29 cellular contexts compared by ENCODE assay signal in the genomic region with DNA sequence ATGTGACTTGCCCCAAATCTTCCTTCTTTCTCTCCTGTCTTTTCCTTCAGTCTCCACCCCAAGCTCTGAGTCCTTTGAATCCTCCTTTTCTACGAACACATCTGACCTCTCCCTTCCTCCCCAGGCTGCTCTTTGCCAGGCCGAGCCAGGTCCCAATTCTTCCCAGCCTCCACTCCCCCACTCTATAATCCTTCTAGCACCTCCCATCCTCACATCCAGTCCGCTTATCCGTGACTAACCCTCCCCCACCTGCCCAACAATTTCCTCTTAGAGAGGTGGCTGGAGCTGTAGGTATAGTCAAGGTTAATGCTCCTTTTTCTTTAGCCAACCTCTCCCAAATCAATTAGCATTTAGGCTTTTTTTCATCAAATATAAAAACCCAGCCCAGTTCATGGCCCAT. TPM values are rescaled to one million over a fixed set of nuclear protein-coding genes. Genes with fewer than 3 reads are reported as not detected.
"Had no signal": no experiment of that assay in that cellular context is flagged by ENCODE, and none has a peak within 500 bp of the region (broad histone marks: within the 10 kb centered on the region; RNA-seq: fewer than 3 reads in every experiment).

No MANE protein-coding gene starts in this region.

- H3K27me3 Mint-ChIP-seq: activated B cell treated with CpG ODN at 0.5 μM for 24 hours; activated naive CD4-positive, alpha-beta T cell treated with anti-CD3 and anti-CD28 coated beads, Interleukin-2, amount 50 U/mL, for 24 hours; activated T-cell treated with anti-CD3 and anti-CD28 coated beads, Interleukin-2, amount 50 U/mL, for 24 hours had no signal

- H3K27ac Mint-ChIP-seq: activated B cell treated with CpG ODN at 0.5 μM for 24 hours; activated CD4-positive, alpha-beta T cell treated with anti-CD3 and anti-CD28 coated beads, Interleukin-2, amount 10 ng/mL, durations not matched to agents 24 days and 14 days; activated CD8-positive, alpha-beta memory T cell treated with anti-CD3 and anti-CD28 coated beads, Interleukin-2, amount 10 ng/mL, durations not matched to agents 7 days and 5 days; activated naive CD4-positive, alpha-beta T cell treated with anti-CD3 and anti-CD28 coated beads, Interleukin-2, amount 50 U/mL, for 24 hours; activated T-cell treated with anti-CD3 and anti-CD28 coated beads, Interleukin-2, amount 50 U/mL, for 24 hours; activated T-helper 1 cell treated with anti-CD3 and anti-CD28 coated beads, Interleukin-12 subunit alpha, Interleukin-12 subunit beta, Interleukin-2, Interleukin-4 antibody, amounts not matched to agents 30 ng/mL and 10 ng/mL and 1 ng/mL, durations not matched to agents 14 hours and 24 hours and 36 hours; T-helper 1 cell treated with Interleukin-12 subunit alpha and Interleukin-12 subunit beta and Interleukin-4 antibody, amounts not matched to agents 30 μg/mL and 1 μg/mL, for 36 hours had no signal

- H3K9me3 Mint-ChIP-seq: activated B cell treated with CpG ODN at 0.5 μM for 24 hours; activated CD4-positive, alpha-beta T cell treated with anti-CD3 and anti-CD28 coated beads, Interleukin-2, amount 10 ng/mL, durations not matched to agents 24 days and 14 days; activated naive CD4-positive, alpha-beta T cell treated with anti-CD3 and anti-CD28 coated beads, Interleukin-2, amount 50 U/mL, for 24 hours; activated T-cell treated with anti-CD3 and anti-CD28 coated beads, Interleukin-2, amount 50 U/mL, for 24 hours; activated T-helper 1 cell treated with anti-CD3 and anti-CD28 coated beads, Interleukin-12 subunit alpha, Interleukin-12 subunit beta, Interleukin-2, Interleukin-4 antibody, amounts not matched to agents 30 ng/mL and 10 ng/mL and 1 ng/mL, durations not matched to agents 14 hours and 24 hours and 36 hours; T-helper 1 cell treated with Interleukin-12 subunit alpha and Interleukin-12 subunit beta and Interleukin-4 antibody, amounts not matched to agents 30 μg/mL and 1 μg/mL, for 36 hours had no signal

- DNase-seq: activated B cell treated with CpG ODN at 0.5 μM for 24 hours; activated CD4-positive, alpha-beta T cell treated with anti-CD3 and anti-CD28 coated beads for 1 hour; activated CD4-positive, alpha-beta T cell treated with anti-CD3 and anti-CD28 coated beads, Interleukin-2, amount 10 ng/mL, durations not matched to agents 24 days and 14 days; activated CD4-positive, alpha-beta T cell treated with anti-CD3 and anti-CD28 coated beads, Interleukin-2, amount 50 U/mL, for 48 hours; activated CD8-positive, alpha-beta memory T cell treated with anti-CD3 and anti-CD28 coated beads, Interleukin-2, amount 10 ng/mL, durations not matched to agents 7 days and 5 days; activated effector memory CD4-positive, alpha-beta T cell treated with Interleukin-2 at 50 U/mL for 16 hours; activated naive CD4-positive, alpha-beta T cell; activated T-cell treated with anti-CD3 and anti-CD28 coated beads, Interleukin-2, amount 50 U/mL, for 24 hours; body of pancreas; central memory CD4-positive, alpha-beta T cell; Kasumi-1; KBM-7; NCI-H1105 treated with DMSO at 0.1 percent for 48 hours; NCI-H1436 treated with DMSO at 0.1 percent for 48 hours; NCI-H187; NCI-H2081; NCI-H2227 treated with DMSO at 0.1 percent for 48 hours; NCI-H446 treated with DMSO at 0.1 percent for 48 hours; NCI-H524 treated with DMSO at 0.1 percent for 48 hours; NCI-H748 treated with DMSO at 0.1 percent for 48 hours; NK-92 treated with Interleukin-12 subunit alpha and Interleukin-12 subunit beta, amount 100 ng/mL, for 24 hours; PC-3; SHP77 treated with DMSO at 0.1 percent for 48 hours had no signal

- ATAC-seq: activated CD8-positive, alpha-beta memory T cell treated with anti-CD3 and anti-CD28 coated beads, Interleukin-2, amount 10 ng/mL, durations not matched to agents 7 days and 5 days; body of pancreas; PC-3 had no signal

- FAIRE-seq: bronchial epithelial cell had no signal

- H3K27ac ChIP-seq: ascending aorta, body of pancreas had no signal

- H3K36me3 Mint-ChIP-seq: activated CD8-positive, alpha-beta memory T cell treated with anti-CD3 and anti-CD28 coated beads, Interleukin-2, amount 10 ng/mL, durations not matched to agents 7 days and 5 days; activated naive CD4-positive, alpha-beta T cell treated with anti-CD3 and anti-CD28 coated beads, Interleukin-2, amount 50 U/mL, for 24 hours had no signal

- H3K4me1 ChIP-seq: ascending aorta had no signal

- H3K4me3 Mint-ChIP-seq: activated B cell treated with CpG ODN at 0.5 μM for 24 hours; activated CD4-positive, alpha-beta T cell treated with anti-CD3 and anti-CD28 coated beads, Interleukin-2, amount 10 ng/mL, durations not matched to agents 24 days and 14 days; activated CD8-positive, alpha-beta memory T cell treated with anti-CD3 and anti-CD28 coated beads, Interleukin-2, amount 10 ng/mL, durations not matched to agents 7 days and 5 days; activated naive CD4-positive, alpha-beta T cell treated with anti-CD3 and anti-CD28 coated beads, Interleukin-2, amount 50 U/mL, for 24 hours; activated T-cell treated with anti-CD3 and anti-CD28 coated beads, Interleukin-2, amount 50 U/mL, for 24 hours; activated T-helper 1 cell treated with anti-CD3 and anti-CD28 coated beads, Interleukin-12 subunit alpha, Interleukin-12 subunit beta, Interleukin-2, Interleukin-4 antibody, amounts not matched to agents 30 ng/mL and 10 ng/mL and 1 ng/mL, durations not matched to agents 14 hours and 24 hours and 36 hours; T-helper 1 cell treated with Interleukin-12 subunit alpha and Interleukin-12 subunit beta and Interleukin-4 antibody, amounts not matched to agents 30 μg/mL and 1 μg/mL, for 36 hours had no signal

- H3K4me3 ChIP-seq: ascending aorta, body of pancreas had no signal

- H3K36me3 ChIP-seq: ascending aorta had no signal

- H3K27me3 ChIP-seq: ascending aorta, body of pancreas had no signal

- H3K9me3 ChIP-seq: ascending aorta, body of pancreas had no signal

- H3K4me1 Mint-ChIP-seq: activated B cell treated with CpG ODN at 0.5 μM for 24 hours; activated CD4-positive, alpha-beta T cell treated with anti-CD3 and anti-CD28 coated beads, Interleukin-2, amount 10 ng/mL, durations not matched to agents 24 days and 14 days; activated CD8-positive, alpha-beta memory T cell treated with anti-CD3 and anti-CD28 coated beads, Interleukin-2, amount 10 ng/mL, durations not matched to agents 7 days and 5 days; activated naive CD4-positive, alpha-beta T cell treated with anti-CD3 and anti-CD28 coated beads, Interleukin-2, amount 50 U/mL, for 24 hours had no signal

RNA-seq across cellular contexts. Expression of a gene that starts 9.5 kb away (rescaled TPM):
- total RNA-seq: ascending aorta, PC-3, SK-MEL-5 had no signal
